In the genomic region with DNA sequence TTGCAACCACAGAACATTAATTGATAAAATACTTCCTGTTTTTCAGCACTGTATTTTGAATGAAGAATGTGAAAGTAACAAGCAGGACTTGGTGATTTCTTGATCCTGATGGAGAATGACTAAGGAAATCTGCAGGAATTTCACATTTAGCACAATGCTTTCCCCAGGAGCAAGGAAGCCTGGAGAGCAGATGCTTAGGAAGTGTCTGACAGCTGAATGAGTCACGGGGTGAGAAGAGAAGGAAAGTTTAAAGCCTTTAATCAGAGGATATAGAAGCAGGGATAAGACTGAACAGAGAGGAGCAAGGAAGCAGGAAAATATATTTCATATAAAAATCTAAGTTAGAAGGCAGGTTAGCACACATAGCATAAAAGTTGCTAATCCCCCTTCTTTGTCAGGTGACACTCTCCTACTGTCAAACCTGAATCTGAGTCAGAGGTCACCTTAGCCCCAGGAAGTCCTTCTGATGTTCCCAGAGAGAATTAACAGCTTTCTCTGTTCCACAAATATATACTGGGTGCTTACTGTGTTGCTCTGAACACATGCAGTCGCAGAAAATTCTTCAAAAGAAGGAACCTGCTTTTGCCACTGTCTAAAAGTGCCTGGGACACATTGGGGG, we compare ENCODE assay signal across 1 cellular context.
A peak's percentile ranks its signal among the peaks of the same experiment; 100 is the strongest.
TF ChIP-seq lines count a peak whose summit lies in the region.

No MANE protein-coding gene starts in this region.

TF ChIP-seq in SK-N-SH, 30 proteins besides CTCF, POLR2A, EP300 and RAD21 (continued from another document):
- TF ChIP-seq, protein P1, sequence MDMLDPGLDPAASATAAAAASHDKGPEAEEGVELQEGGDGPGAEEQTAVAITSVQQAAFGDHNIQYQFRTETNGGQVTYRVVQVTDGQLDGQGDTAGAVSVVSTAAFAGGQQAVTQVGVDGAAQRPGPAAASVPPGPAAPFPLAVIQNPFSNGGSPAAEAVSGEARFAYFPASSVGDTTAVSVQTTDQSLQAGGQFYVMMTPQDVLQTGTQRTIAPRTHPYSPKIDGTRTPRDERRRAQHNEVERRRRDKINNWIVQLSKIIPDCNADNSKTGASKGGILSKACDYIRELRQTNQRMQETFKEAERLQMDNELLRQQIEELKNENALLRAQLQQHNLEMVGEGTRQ (IDR thresholded peaks at IDR 0.05; ENCODE audit: borderline replicate concordance, low read depth, low read length) = no peak
- TF ChIP-seq POLR2AphosphoS5 (IDR thresholded peaks at IDR 0.05; ENCODE audit: low read depth, low read length) (peak; percentile 57; the same call in 1 of the 2 replicates), TEAD4 (IDR thresholded peaks at IDR 0.05; ENCODE audit: borderline replicate concordance, insufficient read depth) (peak; percentile 71; the same call in 1 of the 2 replicates), CHD2 (IDR thresholded peaks at IDR 0.05; ENCODE audit: low read length, partially characterized antibody) (no peak), FOXM1 (IDR thresholded peaks at IDR 0.05; ENCODE audit: low read depth) (peak; percentile 47; the same call in 1 of the 2 replicates), FOXJ3 (CRISPR knock-in tag; IDR thresholded peaks at IDR 0.05) (no peak), RFX5 (IDR thresholded peaks at IDR 0.05; ENCODE audit: low read length) (no peak), TCF12 (IDR thresholded peaks at IDR 0.05) (peak; percentile 98), NRF1 (IDR thresholded peaks at IDR 0.05; ENCODE audit: low read depth, low read length) (no peak), GABPA (IDR thresholded peaks at IDR 0.05; ENCODE audit: low read depth) (no peak)
